8 cellular contexts compared by ENCODE assay signal in the genomic region with DNA sequence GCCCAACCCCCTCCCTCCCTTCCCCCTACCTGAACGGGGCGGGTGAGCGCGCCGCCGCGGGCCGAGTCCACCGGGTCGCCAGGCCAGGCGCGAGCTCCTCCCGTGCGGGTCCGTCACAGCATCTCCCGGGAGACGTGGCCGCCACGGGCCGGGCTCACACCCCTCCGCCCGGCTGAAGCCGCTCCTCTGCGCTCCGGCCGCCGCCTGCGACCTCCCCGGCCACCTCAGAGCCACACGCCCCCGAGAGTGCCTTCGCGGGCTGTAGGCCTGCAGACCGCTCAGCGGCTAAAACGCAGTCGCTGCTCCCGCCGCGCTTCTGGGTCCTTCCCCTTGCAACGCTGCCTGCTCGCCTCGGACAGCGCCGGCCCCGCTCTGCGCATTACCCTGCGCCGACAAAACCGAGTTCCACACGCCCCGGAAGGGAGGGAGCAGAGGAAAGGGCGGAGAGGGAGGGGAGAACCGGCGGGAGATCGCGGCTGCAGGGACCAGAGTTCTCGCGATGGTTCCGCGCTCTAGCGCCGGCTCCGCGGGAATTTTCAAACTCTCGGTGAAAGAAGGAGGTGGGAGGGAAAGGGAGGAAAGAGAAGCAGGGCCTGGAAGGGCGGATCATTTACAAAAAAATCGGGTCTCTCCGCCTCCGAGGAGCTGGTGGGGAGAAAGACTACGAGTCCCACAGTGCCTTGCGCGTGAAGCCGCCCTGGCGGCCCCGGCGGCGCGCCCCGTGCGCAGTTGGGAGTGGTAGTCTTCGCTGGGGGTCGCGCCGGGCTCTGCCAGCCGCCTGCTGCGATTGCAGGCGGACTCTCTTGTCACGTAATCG. TPM values are rescaled to one million over a fixed set of nuclear protein-coding genes. Genes with fewer than 3 reads are reported as not detected.
DNase-seq lines count a peak whose midpoint lies in the region; ATAC-seq, FAIRE-seq and TF ChIP-seq lines count a peak whose summit lies in the region.

Gene AHCTF1 (minus strand): TSS at position 400 of the 817 bp plus-strand sequence. CDS start 13,578 bp downstream, outside the sequence.

- H3K4me1 ChIP-seq in smooth muscle cell (ENCODE audit: low read depth) = peaks cover 6% of the 10 kb centered on the region

- peak within 1 kb of the TSS; percentile 85 for H3K4me3 ChIP-seq in AG04449 (ENCODE audit: low read depth, low read length)
- peak within 1 kb of the TSS; percentile 74 for H3K4me3 ChIP-seq in WI38 (ENCODE audit: low read depth, low read length)
- peak within 1 kb of the TSS; percentile 95 for H3K4me3 ChIP-seq in bronchial epithelial cell (ENCODE audit: low read depth, low read length)
- H3K4me3 ChIP-seq in smooth muscle cell = peak within 1 kb of the TSS; percentile 94

- H3K9me3 ChIP-seq in smooth muscle cell (replicated peaks; ENCODE audit: low read depth) = no peaks in the 10 kb centered on the region

- H2AFZ ChIP-seq in smooth muscle cell (ENCODE audit: low read depth) = peak within 1 kb of the TSS; percentile 95

- H4K20me1 ChIP-seq in smooth muscle cell (ENCODE audit: low read depth) = peaks cover 41% of the 10 kb centered on the region

- CTCF ChIA-PET in AG04449 (lab: Yijun Ruan, JAX) = interaction anchor here (1.0 kb wide), 1 partner anchor 15 kb away, joined by 4 read pairs; no protein-coding TSS in a partner anchor

- H3F3A ChIP-seq in smooth muscle cell (ENCODE audit: low read depth) = peaks cover 17% of the 10 kb centered on the region

- POLR2A ChIA-PET in AG04449 (lab: Yijun Ruan, JAX) = no interaction called here

- H3K79me2 ChIP-seq in smooth muscle cell (ENCODE audit: low read depth) = peaks cover 40% of the 10 kb centered on the region

- ATAC-seq in GM18907 (IDR thresholded peaks at IDR 0.05; ENCODE audit: unreplicated experiment) (peak; percentile 95), HG03159 (IDR thresholded peaks at IDR 0.05; ENCODE audit: unreplicated experiment) (peak; percentile 89)

- FAIRE-seq in bronchial epithelial cell (lab: Jason Lieb, UNC) = no peak

- peak within 1 kb of the TSS; percentile 72 for H3K27ac ChIP-seq in smooth muscle cell (ENCODE audit: low read depth)

- H3K4me2 ChIP-seq in smooth muscle cell = peak within 1 kb of the TSS; percentile 93

- H3K27me3 ChIP-seq in bronchial epithelial cell (ENCODE audit: control insufficient read depth, insufficient read depth, low read length) (no peaks in the 10 kb centered on the region), smooth muscle cell (ENCODE audit: low read depth) (no peaks in the 10 kb centered on the region)

- DNase-seq in AG04449 (ENCODE audit: low read depth, low spot score) (peak; percentile 82), NCI-H2227 treated with DMSO at 0.1 percent for 48 hours (lab: John Stamatoyannopoulos, UW) (peak; percentile 97), bronchial epithelial cell (ENCODE audit: low read depth) (peak; percentile 92), iPS-NIHi11 (ENCODE audit: low spot score) (peak; percentile 94), smooth muscle cell (lab: John Stamatoyannopoulos, UW; ENCODE audit: unreplicated experiment) (peak; percentile 84)

- TF ChIP-seq CTCF in AG04449 (IDR thresholded peaks at IDR 0.05; ENCODE audit: insufficient read depth, low read length, missing control alignments) = no peak
- no peak for TF ChIP-seq CTCF in WI38 (IDR thresholded peaks at IDR 0.05; ENCODE audit: low read depth, low read length)
- TF ChIP-seq CTCF in bronchial epithelial cell (IDR thresholded peaks at IDR 0.05; ENCODE audit: insufficient read depth, low read length, severe bottlenecking) = no peak
- TF ChIP-seq CTCF in smooth muscle cell (IDR thresholded peaks at IDR 0.05; ENCODE audit: borderline replicate concordance, insufficient read depth, poor library complexity, severe bottlenecking) = no peak

- WGBS in smooth muscle cell (ENCODE audit: low lambda C conversion rate) = under 1% methylated on average over 71 of the region's 90 CpGs

- H3K36me3 ChIP-seq in bronchial epithelial cell (ENCODE audit: control insufficient read depth, insufficient read depth, low read length) (no peaks in the 10 kb centered on the region), smooth muscle cell (ENCODE audit: low read depth) (no peaks in the 10 kb centered on the region)

- H3K9ac ChIP-seq in smooth muscle cell (ENCODE audit: low read depth) = peak within 1 kb of the TSS; percentile 76

RNA-seq across cellular contexts. Expression of gene AHCTF1, which starts in this region (rescaled TPM):
- 28.2 and 28.3 TPM in 2 replicates for total RNA-seq in bronchial epithelial cell
- total RNA-seq in smooth muscle cell = 34.0 and 41.2 TPM in 2 replicates
- 7.2 and 7.3 TPM in 2 replicates for polyA plus RNA-seq in smooth muscle cell

Comparison
In these comparisons a context has a peak if more than half of its experiments do, and no peak if none do; other contexts are left out.
1. Peak in every context shown above with its lines: DNase-seq, ATAC-seq, H3K4me3 ChIP-seq and H3K27ac ChIP-seq.